Comparison of ENCODE assay signal across 1 cellular context in the genomic region with DNA sequence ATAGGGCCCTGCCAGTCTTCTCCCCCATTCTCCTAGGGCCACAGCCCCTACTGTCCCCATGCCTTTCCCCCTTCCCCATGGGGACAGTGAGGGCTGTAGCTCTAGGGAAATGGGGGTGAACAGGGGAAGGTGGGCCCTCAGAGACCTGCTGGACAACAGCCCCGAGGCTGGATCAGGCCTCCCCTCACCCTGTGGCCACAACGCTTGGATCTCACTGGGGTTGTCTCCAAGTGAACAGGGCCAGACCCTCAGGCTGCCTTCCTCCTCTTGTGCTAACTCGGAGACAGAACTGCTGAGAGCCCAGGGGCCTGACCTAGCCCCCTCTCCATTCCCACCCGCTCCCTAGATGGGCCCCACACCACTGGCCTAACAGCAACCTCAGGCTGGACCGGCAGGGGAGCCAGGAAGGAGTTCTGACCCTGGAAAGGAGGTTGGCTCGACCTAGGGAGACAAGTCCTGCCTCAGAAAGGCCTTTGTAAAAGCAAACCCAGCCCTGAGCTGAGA. TPM values are rescaled to one million over a fixed set of nuclear protein-coding genes. Genes with fewer than 3 reads are reported as not detected.
"Had no signal": no experiment of that assay in that cellular context is flagged by ENCODE, and none has a peak within 500 bp of the region (broad histone marks: within the 10 kb centered on the region; RNA-seq: fewer than 3 reads in every experiment).

No MANE protein-coding gene starts in this region.

RNA-seq across cellular contexts. Expression of a gene that starts 41.0 kb away (rescaled TPM):
- total RNA-seq: SK-MEL-5 had no signal
